In genomic region chr11:86632499-86633269, GRCh38 we compare ENCODE assay signal across 8 cellular contexts. TPM values are rescaled to one million over a fixed set of nuclear protein-coding genes. Genes with fewer than 3 reads are reported as not detected.
DNase-seq lines count a peak whose midpoint lies in the region; ATAC-seq and TF ChIP-seq lines count a peak whose summit lies in the region.

No MANE protein-coding gene starts in this region.

- H3K4me1 Mint-ChIP-seq in Calu3 (ENCODE audit: low read depth, unreplicated experiment): peaks cover 17% of the 10 kb centered on the region

- H3K36me3 ChIP-seq in Panc1 (ENCODE audit: control insufficient read depth, insufficient read depth, low read length): no peaks in the 10 kb centered on the region
- H3K36me3 ChIP-seq in sigmoid colon: no peaks in the 10 kb centered on the region

- TF ChIP-seq POLR2A in sigmoid colon (IDR thresholded peaks at IDR 0.05): no peak

- TF ChIP-seq CTCF in Calu3 (IDR thresholded peaks at IDR 0.05; ENCODE audit: unreplicated experiment) (no peak), Panc1 (IDR thresholded peaks at IDR 0.05) (peak; percentile 65), epithelial cell of esophagus (IDR thresholded peaks at IDR 0.05; ENCODE audit: insufficient read depth, low read depth, low read length, missing control alignments) (peak; percentile 56), sigmoid colon (IDR thresholded peaks at IDR 0.05) (no peak)

- intact Hi-C loops in Calu3 (cut with micrococcal nuclease; ENCODE audit: unreplicated experiment) (loop anchor here (1.0 kb wide), 1 partner anchor 187 kb away; no protein-coding TSS in a partner anchor), Panc1 (cut with micrococcal nuclease; ENCODE audit: unreplicated experiment) (no loop called here), sigmoid colon (cut with DNase I) (no loop called here)

- in situ Hi-C loops in Panc1 (cut with HindIII; ENCODE audit: low pct_unique_long_range_greater_than_20kb, low sequenced_read_pairs): no loop called here

- CTCF ChIA-PET in Calu3 (lab: Charles Lee) (interaction anchor here (0.6 kb wide), 1 partner anchor 916 kb away, joined by 3 read pairs; no protein-coding TSS in a partner anchor), Panc1 (lab: Charles Lee) (no interaction called here)

- 66 to 75% methylated on average over 6 of the region's 6 CpGs for WGBS in sigmoid colon, 2 donors

- H3K27ac Mint-ChIP-seq in Calu3 (ENCODE audit: unreplicated experiment): no peak overlapping the region

- H3K9me3 ChIP-seq in Panc1 (ENCODE audit: control insufficient read depth, insufficient read depth, low read depth, low read length): no peaks in the 10 kb centered on the region
- H3K9me3 ChIP-seq in sigmoid colon: no peaks in the 10 kb centered on the region

- ATAC-seq in Panc1 (peak; percentile 96), left lobe of liver (no peak), HG03571 (IDR thresholded peaks at IDR 0.05; ENCODE audit: unreplicated experiment) (no peak)

- H3K4me1 ChIP-seq in Panc1 (ENCODE audit: control insufficient read depth, insufficient read depth, low read length) (peaks cover 45% of the 10 kb centered on the region), sigmoid colon (peaks cover 0 to 62% (median 46%) of the 10 kb centered on the region in 4 donors)

- H3K4me3 Mint-ChIP-seq in Calu3 (ENCODE audit: low read depth, unreplicated experiment): no peak overlapping the region

- no TSS peak for BruUV-seq in Calu3 (replicated peaks; lab: Mats Ljungman, UMichigan)
- BruUV-seq in Panc1 (replicated peaks; lab: Mats Ljungman, UMichigan): no TSS peak

- no peaks in the 10 kb centered on the region for H3K36me3 Mint-ChIP-seq in Calu3 (ENCODE audit: insufficient read depth, unreplicated experiment)

- H3K4me3 ChIP-seq in Panc1 (ENCODE audit: low read depth in 2 of 2, low read length in 2 of 2): no peak overlapping the region
- H3K4me3 ChIP-seq in epithelial cell of esophagus (ENCODE audit: low read length): no peak overlapping the region
- H3K4me3 ChIP-seq in sigmoid colon: no peak overlapping the region

- no peak for TF ChIP-seq EP300 in sigmoid colon (IDR thresholded peaks at IDR 0.05)

- peak overlapping the region; percentile 83 for H3K27ac ChIP-seq in Panc1 (ENCODE audit: low read length)
- peak overlapping the region in 1 of 4 donors; percentile 81 for H3K27ac ChIP-seq in sigmoid colon

- POLR2A ChIA-PET in Panc1 (lab: Charles Lee): interaction anchor here (0.6 kb wide), 1 partner anchor 20 kb away, joined by 7 read pairs; no protein-coding TSS in a partner anchor

- no peaks in the 10 kb centered on the region for H3K9me3 Mint-ChIP-seq in Calu3 (ENCODE audit: low read depth, unreplicated experiment)

- H3K27me3 ChIP-seq in Panc1 (ENCODE audit: control insufficient read depth, insufficient read depth, low read length) (no peaks in the 10 kb centered on the region), sigmoid colon (no peaks in the 10 kb centered on the region)

- H3K27me3 Mint-ChIP-seq in Calu3 (ENCODE audit: unreplicated experiment): no peaks in the 10 kb centered on the region

- DNase-seq in Calu3: peak; percentile 65
- peak; percentile 96 for DNase-seq in H4 (ENCODE audit: low spot score)
- DNase-seq in Panc1 (ENCODE audit: low read depth, low spot score): peak; percentile 98
- DNase-seq in epithelial cell of esophagus (ENCODE audit: low read depth): peak; percentile 94
- DNase-seq in sigmoid colon: peak; percentile 66
- DNase-seq in left lobe of liver (ENCODE audit: low spot score): no peak
- no peak for DNase-seq in NCI-H2029 (lab: John Stamatoyannopoulos, UW)

RNA-seq across cellular contexts. Expression of gene ME3, which starts 39.7 kb away (rescaled TPM):
- total RNA-seq in Calu3 (2022): 13.3 and 14.2 TPM in 2 replicates
- 0.18 TPM in 1 of 2 replicates, not detected in the other for total RNA-seq in H4 (2014; rRNA removed; shearing (Covaris generic))
- total RNA-seq in Panc1 (2021; ENCODE audit: unreplicated experiment): 35.3 TPM
- polyA plus RNA-seq in Panc1 (2012; ENCODE audit: insufficient read length): 31.8 TPM
- 10 to 100 TPM; 25.5 to 53.2 (median 37.0) TPM for total RNA-seq in sigmoid colon
- 10 to 100 TPM in 2 of 3 donors, 1 to 10 TPM in 1; 7.8 to 13.6 (median 10.9) TPM for polyA plus RNA-seq in sigmoid colon
- 4.0 TPM for total RNA-seq in left lobe of liver

Comparison
In these comparisons a context has a peak if more than half of its experiments do, and no peak if none do; other contexts are left out.
1. DNase-seq: peak in Calu3 (single experiment), H4 (single experiment), Panc1 (single experiment), epithelial cell of esophagus (single experiment) and sigmoid colon (single experiment); none in left lobe of liver (single experiment) and NCI-H2029 (single experiment).
2. CTCF ChIP-seq: peak in Panc1 (single experiment) and epithelial cell of esophagus (single experiment); none in Calu3 (single experiment) and sigmoid colon (0 of 4).